In the genomic region with DNA sequence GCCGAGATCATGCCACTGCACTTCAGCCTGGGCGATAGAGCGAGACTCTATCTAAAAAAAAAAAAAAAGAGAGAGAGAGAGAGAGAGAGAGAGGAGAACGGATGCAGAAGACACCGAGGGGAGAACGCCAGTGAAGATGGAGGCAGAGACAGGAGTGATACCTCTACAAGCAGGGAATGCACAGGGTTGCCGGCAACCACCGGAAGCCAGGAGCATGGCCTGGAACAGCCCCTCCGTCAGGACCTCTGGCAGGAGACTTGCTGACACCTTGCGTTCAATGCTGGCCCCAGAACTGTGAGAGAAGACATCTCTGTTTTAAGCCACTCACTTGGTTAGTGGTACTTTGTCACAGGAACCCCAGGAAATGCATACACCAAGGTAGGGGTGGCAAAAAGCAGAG, we compare ENCODE assay signal across 15 cellular contexts. TPM values are rescaled to one million over a fixed set of nuclear protein-coding genes. Genes with fewer than 3 reads are reported as not detected.
DNase-seq lines count a peak whose midpoint lies in the region; ATAC-seq and TF ChIP-seq lines count a peak whose summit lies in the region.
"Had no signal": no experiment of that assay in that cellular context is flagged by ENCODE, and none has a peak within 500 bp of the region (broad histone marks: within the 10 kb centered on the region; RNA-seq: fewer than 3 reads in every experiment).

No MANE protein-coding gene starts in this region.

- H3K9me3 ChIP-seq in BLaER1 (no peaks in the 10 kb centered on the region), MM.1S (replicated peaks; ENCODE audit: insufficient read depth, low read length) (no peaks in the 10 kb centered on the region), mucosa of rectum (ENCODE audit: control insufficient read depth in 2 of 2, low read length in 2 of 2) (no peaks in the 10 kb centered on the region), upper lobe of left lung (no peaks in the 10 kb centered on the region)
- H3K9me3 ChIP-seq: Peyer's patch had no signal

- H4K20me1 ChIP-seq in BLaER1 (no peaks in the 10 kb centered on the region), MM.1S (ENCODE audit: insufficient read depth, low read length) (no peaks in the 10 kb centered on the region)

- 83 to 94% methylated on average over 9 to 10 of the region's 10 CpGs for WGBS in upper lobe of left lung, 2 donors

- peak overlapping the region; percentile 25 for H3K27ac Mint-ChIP-seq in activated T-helper 17 cell treated with anti-CD3 and anti-CD28 coated beads, Interleukin-2, amount 50 U/mL, for 72 hours
- H3K27ac Mint-ChIP-seq: activated T-helper 2 cell treated with anti-CD3 and anti-CD28 coated beads, Interferon-gamma antibody, Interleukin-2, Interleukin-4, amounts not matched to agents 10 μg/mL and 5 μg/mL and 100 μg/mL, durations not matched to agents 14 hours and 24 hours and 36 hours; mesothelial cell of epicardium; T-cell had no signal

- peak overlapping the region; percentile 81 for H3K4me2 ChIP-seq in BLaER1
- peak overlapping the region; percentile 81 for H3K4me2 ChIP-seq in MM.1S (ENCODE audit: low read depth, low read length)

- H3K36me3 ChIP-seq in BLaER1 (no peaks in the 10 kb centered on the region), MM.1S (replicated peaks; ENCODE audit: insufficient read depth, low read length) (no peaks in the 10 kb centered on the region), mucosa of rectum (ENCODE audit: control insufficient read depth in 2 of 2, insufficient read depth in 2 of 2, low read length in 2 of 2) (no peaks in the 10 kb centered on the region), upper lobe of left lung (no peaks in the 10 kb centered on the region)
- H3K36me3 ChIP-seq: Peyer's patch had no signal

- H3K9me2 ChIP-seq in MM.1S (replicated peaks; ENCODE audit: insufficient read depth, low read length) = no peaks in the 10 kb centered on the region

- no peaks in the 10 kb centered on the region for H3K9me3 Mint-ChIP-seq in activated T-helper 17 cell treated with anti-CD3 and anti-CD28 coated beads, Interleukin-2, amount 50 U/mL, for 72 hours
- H3K9me3 Mint-ChIP-seq: activated T-helper 2 cell treated with anti-CD3 and anti-CD28 coated beads, Interferon-gamma antibody, Interleukin-2, Interleukin-4, amounts not matched to agents 10 μg/mL and 5 μg/mL and 100 μg/mL, durations not matched to agents 14 hours and 24 hours and 36 hours; mesothelial cell of epicardium; T-cell had no signal

- no peak overlapping the region for H2AFZ ChIP-seq in MM.1S (ENCODE audit: low read length)

- peaks cover 27% of the 10 kb centered on the region for H3K4me1 Mint-ChIP-seq in activated T-helper 17 cell treated with anti-CD3 and anti-CD28 coated beads, Interleukin-2, amount 50 U/mL, for 72 hours

- peak; percentile 59 for DNase-seq in MM.1S
- no peak for DNase-seq in upper lobe of left lung
- DNase-seq in 8988T = no peak
- no peak for DNase-seq in stimulated activated CD4-positive, alpha-beta T cell treated with anti-CD3 and anti-CD28 coated beads, Interleukin-15, amount 100 ng/mL, for 24 hours
- DNase-seq: effector CD8-positive, alpha-beta T cell; NCI-H187 treated with DMSO at 0.1 percent for 48 hours had no signal

- H3K4me3 ChIP-seq in BLaER1 = no peak overlapping the region
- H3K4me3 ChIP-seq in MM.1S (ENCODE audit: low read length) = peak overlapping the region; percentile 72
- no peak overlapping the region for H3K4me3 ChIP-seq in mucosa of rectum (ENCODE audit: low read length in 2 of 2)
- no peak overlapping the region for H3K4me3 ChIP-seq in upper lobe of left lung
- H3K4me3 ChIP-seq: GM12878, Peyer's patch had no signal

- no peaks in the 10 kb centered on the region for H3K27me3 ChIP-seq in BLaER1
- no peaks in the 10 kb centered on the region for H3K27me3 ChIP-seq in MM.1S (replicated peaks; ENCODE audit: insufficient read depth, low read length)
- H3K27me3 ChIP-seq in mucosa of rectum (ENCODE audit: control insufficient read depth in 2 of 2, insufficient read depth in 2 of 2, low read length in 2 of 2) = no peaks in the 10 kb centered on the region
- no peaks in the 10 kb centered on the region for H3K27me3 ChIP-seq in upper lobe of left lung
- H3K27me3 ChIP-seq: Peyer's patch had no signal

- no peaks in the 10 kb centered on the region for H3K27me3 Mint-ChIP-seq in activated T-helper 17 cell treated with anti-CD3 and anti-CD28 coated beads, Interleukin-2, amount 50 U/mL, for 72 hours
- H3K27me3 Mint-ChIP-seq: T-cell had no signal

- no peak for TF ChIP-seq EP300 in upper lobe of left lung (IDR thresholded peaks at IDR 0.05)

- no peak for TF ChIP-seq POLR2A in upper lobe of left lung (IDR thresholded peaks at IDR 0.05)

- no peak for ATAC-seq in activated T-helper 17 cell treated with anti-CD3 and anti-CD28 coated beads, Interleukin-2, amount 50 U/mL, for 72 hours (replicated peaks)
- no peak for ATAC-seq in upper lobe of left lung (ENCODE audit: low FRiP score in 2 of 2)
- no peak for ATAC-seq in HG03571 (IDR thresholded peaks at IDR 0.05; ENCODE audit: unreplicated experiment)
- ATAC-seq: GM12878 had no signal

- H3F3A ChIP-seq in MM.1S (ENCODE audit: insufficient read depth, low read length) = peaks cover 54% of the 10 kb centered on the region

- H3K4me3 Mint-ChIP-seq in activated T-helper 17 cell treated with anti-CD3 and anti-CD28 coated beads, Interleukin-2, amount 50 U/mL, for 72 hours = peak overlapping the region; percentile 7
- H3K4me3 Mint-ChIP-seq: mesothelial cell of epicardium had no signal

- peak overlapping the region; percentile 31; the same call in 1 of the 2 replicates for H3K9ac ChIP-seq in BLaER1
- H3K9ac ChIP-seq in MM.1S (ENCODE audit: low read length) = peak overlapping the region; percentile 99
- no peak overlapping the region for H3K9ac ChIP-seq in mucosa of rectum (ENCODE audit: low read depth in 1 of 2, low read length in 2 of 2)

- TF ChIP-seq CTCF in MM.1S (IDR thresholded peaks at IDR 0.05; ENCODE audit: low read length) (no peak), upper lobe of left lung (IDR thresholded peaks at IDR 0.05) (no peak)

- H3K36me3 Mint-ChIP-seq in activated T-helper 17 cell treated with anti-CD3 and anti-CD28 coated beads, Interleukin-2, amount 50 U/mL, for 72 hours (ENCODE audit: low read depth) = no peaks in the 10 kb centered on the region
- H3K36me3 Mint-ChIP-seq: mesothelial cell of epicardium, T-cell had no signal

- H3K27ac ChIP-seq in BLaER1 = no peak overlapping the region
- H3K27ac ChIP-seq in MM.1S (ENCODE audit: low read length) = peak overlapping the region; percentile 99
- H3K27ac ChIP-seq in mucosa of rectum (ENCODE audit: low read depth in 2 of 2, low read length in 2 of 2) = peak overlapping the region; percentile 2 to 61
- peak overlapping the region in 1 of 4 donors; percentile 21 for H3K27ac ChIP-seq in upper lobe of left lung

- H3K4me1 ChIP-seq in BLaER1 (peaks cover 72% of the 10 kb centered on the region), MM.1S (ENCODE audit: low read length) (peaks cover 85% of the 10 kb centered on the region), mucosa of rectum (ENCODE audit: control insufficient read depth in 2 of 2, insufficient read depth in 2 of 2, low read length in 2 of 2) (peaks cover 0 to 4% of the 10 kb centered on the region in 2 donors), upper lobe of left lung (peaks cover 0 to 15% (median 9%) of the 10 kb centered on the region in 4 donors)

- peaks cover 36% of the 10 kb centered on the region for H3K79me2 ChIP-seq in MM.1S (ENCODE audit: low read length)

RNA-seq across cellular contexts. Expression of a gene that starts 38.1 kb away (rescaled TPM):
- total RNA-seq in activated T-helper 17 cell treated with anti-CD3 and anti-CD28 coated beads, Interleukin-2, amount 50 U/mL, for 72 hours = 100 to 1,000 TPM in 1 of 2 donors, 10 to 100 TPM in 1; 43.2 to 107 TPM
- total RNA-seq in upper lobe of left lung = 10 to 100 TPM in 3 of 6 donors, 1 to 10 TPM in 3; 1.0 to 19.3 (median 10.0) TPM

Comparison
In these comparisons a context has a peak if more than half of its experiments do, and no peak if none do; other contexts are left out.
1. H3K9ac ChIP-seq: peak in BLaER1 (single experiment) and MM.1S (single experiment); none in mucosa of rectum (0 of 2).